In genomic region chr19:58518261-58519086, GRCh38 we compare ENCODE assay signal across 8 cellular contexts. TPM values are rescaled to one million over a fixed set of nuclear protein-coding genes. Genes with fewer than 3 reads are reported as not detected.
DNase-seq lines count a peak whose midpoint lies in the region; ATAC-seq and TF ChIP-seq lines count a peak whose summit lies in the region.

No MANE protein-coding gene starts in this region.

- peaks cover 0 to 27% (median 16%) of the 10 kb centered on the region in 9 donors for H3K36me3 ChIP-seq in heart right ventricle

- POLR2A ChIA-PET in activated CD4-positive, alpha-beta memory T cell treated with anti-CD3 and anti-CD28 coated beads for 36 hours (lab: Charles Lee) = interaction anchor here (0.6 to 4.1 kb wide), 8 partner anchors 13 to 60 kb away, joined by 3 to 35 read pairs (median 6); partner anchors contain the start of gene TRIM28

- WGBS in heart right ventricle, 2 donors = 13 to 17% methylated on average over 22 of the region's 22 CpGs

- peak overlapping the region; percentile 88 for H3K27ac Mint-ChIP-seq in activated CD4-positive, alpha-beta memory T cell treated with anti-CD3 and anti-CD28 coated beads for 36 hours
- H3K27ac Mint-ChIP-seq in stimulated activated naive CD8-positive, alpha-beta T cell treated with anti-CD3 and anti-CD28 coated beads, Interleukin-15, amount 100 ng/mL, for 72 hours = peak overlapping the region; percentile 98 to 99

- CTCF ChIA-PET in activated CD4-positive, alpha-beta memory T cell treated with anti-CD3 and anti-CD28 coated beads for 36 hours (lab: Charles Lee) = interaction anchor here (0.6 to 4.8 kb wide), 15 partner anchors 18 to 1236 kb away, joined by 3 to 65 read pairs (median 9); partner anchors contain the start of genes CHMP2A, TRIM28, UBE2M and ZNF135

- H3K36me3 Mint-ChIP-seq in activated CD4-positive, alpha-beta memory T cell treated with anti-CD3 and anti-CD28 coated beads for 36 hours = peaks cover 18% of the 10 kb centered on the region

- H3K4me3 Mint-ChIP-seq in activated CD4-positive, alpha-beta memory T cell treated with anti-CD3 and anti-CD28 coated beads for 36 hours = peak overlapping the region; percentile 88
- H3K4me3 Mint-ChIP-seq in stimulated activated naive CD8-positive, alpha-beta T cell treated with anti-CD3 and anti-CD28 coated beads, Interleukin-15, amount 100 ng/mL, for 72 hours = peak overlapping the region; percentile 93 to 97

- H3K4me1 Mint-ChIP-seq in activated CD4-positive, alpha-beta memory T cell treated with anti-CD3 and anti-CD28 coated beads for 36 hours (ENCODE audit: low read depth) = peaks cover 34% of the 10 kb centered on the region
- peaks cover 64% of the 10 kb centered on the region for H3K4me1 Mint-ChIP-seq in stimulated activated naive CD8-positive, alpha-beta T cell treated with anti-CD3 and anti-CD28 coated beads, Interleukin-15, amount 100 ng/mL, for 72 hours

- peak in 1 of 9 donors; percentile 73 for TF ChIP-seq CTCF in heart right ventricle (IDR thresholded peaks at IDR 0.05)

- intact Hi-C loops in heart right ventricle (cut with DNase I) = loop anchor here in 3 of 10 donors (1.0 to 2.0 kb wide), 4 partner anchors 19 to 57 kb away; partner anchors contain the start of gene TRIM28 (in 1 of the 3)
- intact Hi-C loops in Right ventricle myocardium inferior (cut with DNase I) = loop anchor here (2.0 kb wide), 1 partner anchor 56 kb away; no protein-coding TSS in a partner anchor
- intact Hi-C loops in activated CD4-positive, alpha-beta memory T cell treated with anti-CD3 and anti-CD28 coated beads for 36 hours (cut with micrococcal nuclease) = loop anchor here (1.0 to 2.0 kb wide), 10 partner anchors 19 to 336 kb away; partner anchors contain the start of genes MZF1, TRIM28, ZNF274 and ZSCAN22

- peak overlapping the region; percentile 71 to 98 (median 94) for H3K27ac ChIP-seq in heart right ventricle

- ATAC-seq in heart right ventricle (no peak), Right ventricle myocardium inferior (no peak), GM21529 (IDR thresholded peaks at IDR 0.05; ENCODE audit: unreplicated experiment) (no peak)
- no peak for ATAC-seq in stimulated activated naive CD8-positive, alpha-beta T cell treated with anti-CD3 and anti-CD28 coated beads, Interleukin-15, amount 100 ng/mL, for 72 hours

- H3K4me1 ChIP-seq in heart right ventricle = peaks cover 11 to 65% (median 46%) of the 10 kb centered on the region in 9 donors

- no peaks in the 10 kb centered on the region for H3K9me3 ChIP-seq in heart right ventricle

- no peaks in the 10 kb centered on the region for H3K27me3 Mint-ChIP-seq in activated CD4-positive, alpha-beta memory T cell treated with anti-CD3 and anti-CD28 coated beads for 36 hours
- H3K27me3 Mint-ChIP-seq in stimulated activated naive CD8-positive, alpha-beta T cell treated with anti-CD3 and anti-CD28 coated beads, Interleukin-15, amount 100 ng/mL, for 72 hours = no peaks in the 10 kb centered on the region

- H3K27me3 ChIP-seq in heart right ventricle = no peaks in the 10 kb centered on the region

- H3K9me3 Mint-ChIP-seq in activated CD4-positive, alpha-beta memory T cell treated with anti-CD3 and anti-CD28 coated beads for 36 hours = no peaks in the 10 kb centered on the region
- no peaks in the 10 kb centered on the region for H3K9me3 Mint-ChIP-seq in stimulated activated naive CD8-positive, alpha-beta T cell treated with anti-CD3 and anti-CD28 coated beads, Interleukin-15, amount 100 ng/mL, for 72 hours

- peak overlapping the region; percentile 56 to 98 (median 82) for H3K4me3 ChIP-seq in heart right ventricle

- DNase-seq in heart right ventricle (no peak), Right ventricle myocardium inferior (ENCODE audit: missing footprints) (no peak), hepatic stellate cell (ENCODE audit: low spot score) (peak; percentile 26), mesenteric fat pad (ENCODE audit: low spot score) (no peak), KG1 (lab: John Stamatoyannopoulos, UW) (no peak)
- peak; percentile 34 for DNase-seq in activated CD4-positive, alpha-beta memory T cell treated with anti-CD3 and anti-CD28 coated beads for 36 hours
- DNase-seq in stimulated activated naive CD8-positive, alpha-beta T cell treated with anti-CD3 and anti-CD28 coated beads, Interleukin-15, amount 100 ng/mL, for 72 hours = no peak

RNA-seq across cellular contexts. Expression of gene ZBTB45, which starts 1.1 kb away (rescaled TPM):
- 10 to 100 TPM in 5 of 10 donors, 1 to 10 TPM in 5; 7.7 to 13.3 (median 9.7) TPM for total RNA-seq in heart right ventricle
- polyA plus RNA-seq in heart right ventricle = 1 to 10 TPM; 7.1 to 8.7 TPM
- 9.9 TPM for total RNA-seq in Right ventricle myocardium inferior
- total RNA-seq in activated CD4-positive, alpha-beta memory T cell treated with anti-CD3 and anti-CD28 coated beads for 36 hours = 1 to 10 TPM; 9.9 to 10.0 TPM
- 11.8 TPM for total RNA-seq in mesenteric fat pad

RNA-seq across cellular contexts. Expression of gene SLC27A5, which starts 6.7 kb away (rescaled TPM):
- total RNA-seq in heart right ventricle (1 to 10 TPM; 2.2 to 4.9 (median 3.9) TPM), Right ventricle myocardium inferior (3.2 TPM), mesenteric fat pad (6.5 TPM)
- 1 to 10 TPM; 7.4 to 7.9 TPM for polyA plus RNA-seq in heart right ventricle
- 10 to 100 TPM; 16.7 to 17.0 TPM for total RNA-seq in activated CD4-positive, alpha-beta memory T cell treated with anti-CD3 and anti-CD28 coated beads for 36 hours

RNA-seq across cellular contexts. Expression of gene TRIM28, which starts 25.4 kb away (rescaled TPM):
- total RNA-seq in heart right ventricle (100 to 1,000 TPM; 121 to 163 (median 150) TPM), Right ventricle myocardium inferior (143 TPM), mesenteric fat pad (185 TPM)
- 100 to 1,000 TPM; 105 to 129 TPM for polyA plus RNA-seq in heart right ventricle
- total RNA-seq in activated CD4-positive, alpha-beta memory T cell treated with anti-CD3 and anti-CD28 coated beads for 36 hours = 100 to 1,000 TPM; 404 to 408 TPM

RNA-seq across cellular contexts. Expression of gene CHMP2A, which starts 36.4 kb away (rescaled TPM):
- total RNA-seq in heart right ventricle (100 to 1,000 TPM; 123 to 151 (median 131) TPM), Right ventricle myocardium inferior (123 TPM), mesenteric fat pad (116 TPM)
- 100 to 1,000 TPM; 239 to 349 TPM for polyA plus RNA-seq in heart right ventricle
- 100 to 1,000 TPM; 120 to 122 TPM for total RNA-seq in activated CD4-positive, alpha-beta memory T cell treated with anti-CD3 and anti-CD28 coated beads for 36 hours

RNA-seq across cellular contexts. Expression of gene UBE2M, which starts 39.9 kb away (rescaled TPM):
- total RNA-seq in heart right ventricle = 100 to 1,000 TPM; 107 to 146 (median 122) TPM
- 100 to 1,000 TPM in 1 of 2 donors, 10 to 100 TPM in 1; 45.4 to 115 TPM for polyA plus RNA-seq in heart right ventricle
- 130 TPM for total RNA-seq in Right ventricle myocardium inferior
- 100 to 1,000 TPM; 107 to 111 TPM for total RNA-seq in activated CD4-positive, alpha-beta memory T cell treated with anti-CD3 and anti-CD28 coated beads for 36 hours
- total RNA-seq in mesenteric fat pad = 69.4 TPM

Comparison
In these comparisons a context has a peak if more than half of its experiments do, and no peak if none do; other contexts are left out.
1. DNase-seq: peak in activated CD4-positive, alpha-beta memory T cell treated with anti-CD3 and anti-CD28 coated beads for 36 hours (single experiment) and hepatic stellate cell (single experiment); none in heart right ventricle (0 of 2), Right ventricle myocardium inferior (single experiment), stimulated activated naive CD8-positive, alpha-beta T cell treated with anti-CD3 and anti-CD28 coated beads, Interleukin-15, amount 100 ng/mL, for 72 hours (0 of 2), mesenteric fat pad (single experiment) and KG1 (single experiment).